In genomic region chr19:50376166-50377050, GRCh38 we compare ENCODE assay signal across 1 cellular context.
TF ChIP-seq lines count a peak whose summit lies in the region.

Gene NR1H2 (plus strand): TSS chr19:50376457. CDS start chr19:50377606, 1,149 bp downstream.

TF ChIP-seq in A549, 52 proteins besides CTCF, POLR2A, EP300 and RAD21 (continued from another document):
- TF ChIP-seq REST (IDR thresholded peaks at IDR 0.05): peak; percentile 44; the same call in 1 of the 2 replicates
- peak; percentile 82 to 93 for TF ChIP-seq JUN (IDR thresholded peaks at IDR 0.05)
- TF ChIP-seq FOSL2 (IDR thresholded peaks at IDR 0.05): no peak
- TF ChIP-seq FOSL2 (CRISPR knock-in tag; IDR thresholded peaks at IDR 0.05): 0 out of 2 replicates have a peak, but pooled peaks have one; percentile 3
- no peak for TF ChIP-seq NR3C1 (IDR thresholded peaks at IDR 0.05)
- TF ChIP-seq HEYL (CRISPR knock-in tag; IDR thresholded peaks at IDR 0.05): no peak
- TF ChIP-seq PHF8 (IDR thresholded peaks at IDR 0.05; ENCODE audit: borderline replicate concordance, low read depth): peak; percentile 80; the same call in 1 of the 2 replicates
- TF ChIP-seq BCL3 (IDR thresholded peaks at IDR 0.05): no peak
- TF ChIP-seq ATOH8 (CRISPR knock-in tag; IDR thresholded peaks at IDR 0.05; ENCODE audit: low read depth): 0 out of 2 replicates have a peak, but pooled peaks have one; percentile 26
- TF ChIP-seq ZC3H11A (IDR thresholded peaks at IDR 0.05): peak; percentile 30; the same call in 1 of the 2 replicates
- TF ChIP-seq BHLHE40 (IDR thresholded peaks at IDR 0.05; ENCODE audit: low read depth, low read length): no peak
- TF ChIP-seq ELK1 (IDR thresholded peaks at IDR 0.05; ENCODE audit: low read depth, low read length): peak; percentile 92
- no peak for TF ChIP-seq RCOR1 (IDR thresholded peaks at IDR 0.05; ENCODE audit: low read depth, low read length)
- no peak for TF ChIP-seq CBX2 (IDR thresholded peaks at IDR 0.05; ENCODE audit: borderline replicate concordance, low read depth)
- peak; percentile 69; the same call in 1 of the 2 replicates for TF ChIP-seq ESRRA (IDR thresholded peaks at IDR 0.05; ENCODE audit: borderline replicate concordance, low read length)
- peak; percentile 54; the same call in 1 of the 2 replicates for TF ChIP-seq EHF (CRISPR knock-in tag; IDR thresholded peaks at IDR 0.05)
- TF ChIP-seq ZSCAN20 (CRISPR knock-in tag; IDR thresholded peaks at IDR 0.05): no peak
- TF ChIP-seq HOXA7 (CRISPR knock-in tag; IDR thresholded peaks at IDR 0.05): peak; percentile 23; the same call in 1 of the 2 replicates
- no peak for TF ChIP-seq KDM5A (IDR thresholded peaks at IDR 0.05)
- peak; percentile 61 for TF ChIP-seq RFX5 (IDR thresholded peaks at IDR 0.05)
- peak; percentile 50; the same call in 1 of the 2 replicates for TF ChIP-seq RARB (CRISPR knock-in tag; IDR thresholded peaks at IDR 0.05)
- peak; percentile 60; the same call in 1 of the 2 replicates for TF ChIP-seq PBX3 (IDR thresholded peaks at IDR 0.05)
- TF ChIP-seq ZFP36 (IDR thresholded peaks at IDR 0.05; ENCODE audit: borderline replicate concordance, partially characterized antibody): peak; percentile 70
- no peak for TF ChIP-seq MAFK (IDR thresholded peaks at IDR 0.05; ENCODE audit: partially characterized antibody)
- no peak for TF ChIP-seq NFE2L2 (conservative IDR thresholded peaks at IDR 0.05; ENCODE audit: low read length)
